In the genomic region with DNA sequence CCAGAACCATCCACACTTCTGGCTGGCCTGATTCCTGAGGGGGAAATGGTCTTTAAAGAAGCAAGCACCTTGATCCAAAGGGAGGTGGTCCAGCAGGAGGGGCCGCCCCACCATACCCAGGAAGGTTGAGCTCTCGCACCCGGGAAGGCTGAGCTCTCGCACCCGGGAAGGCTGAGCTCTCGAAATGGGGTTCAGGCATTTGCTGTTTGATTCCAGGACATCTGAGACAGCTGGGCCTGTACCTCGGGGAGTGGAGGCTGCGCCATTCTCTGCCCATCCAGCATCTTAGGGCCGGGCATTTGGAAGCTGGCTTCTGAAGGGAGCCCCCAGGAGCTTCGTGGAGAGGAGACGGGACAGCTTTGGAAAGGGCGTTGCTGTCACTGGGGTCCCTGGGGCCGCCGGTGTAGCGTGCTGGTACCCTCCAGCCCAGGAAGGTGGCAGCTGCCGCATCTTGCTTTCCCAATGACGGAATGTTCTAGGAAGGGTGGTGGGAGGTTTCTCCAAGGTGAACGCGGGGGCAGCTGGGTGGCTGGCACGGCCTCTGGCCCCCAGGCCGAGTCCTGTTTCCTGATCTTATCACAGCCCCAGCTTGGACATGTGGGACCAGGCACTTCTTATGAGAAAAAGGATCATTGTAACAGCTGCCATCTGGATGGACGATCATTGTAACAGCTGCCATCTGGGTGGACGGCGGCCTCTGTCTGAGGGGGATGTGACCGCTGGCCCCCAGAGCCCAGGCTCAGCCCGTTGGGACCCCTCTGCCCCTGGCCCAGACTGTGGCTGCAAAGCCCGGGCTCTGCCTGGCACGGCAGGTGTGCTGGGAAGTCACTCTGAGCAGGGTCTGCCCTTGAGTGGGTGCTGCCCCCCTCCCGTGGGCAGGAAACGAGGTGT, we compare ENCODE assay signal across 20 cellular contexts.
A peak's percentile ranks its signal among the peaks of the same experiment; 100 is the strongest.
DNase-seq lines count a peak whose midpoint lies in the region; ATAC-seq and TF ChIP-seq lines count a peak whose summit lies in the region.
"Had no signal": no experiment of that assay in that cellular context is flagged by ENCODE, and none has a peak within 500 bp of the region (broad histone marks: within the 10 kb centered on the region; RNA-seq: fewer than 3 reads in every experiment).

No MANE protein-coding gene starts in this region.

- H3K9ac ChIP-seq in H9 (ENCODE audit: extremely low read depth, insufficient read length, low read length), result no peak overlapping the region
- H3K9ac ChIP-seq in SK-N-SH, result no peak overlapping the region

- no peak for TF ChIP-seq RAD21 in SK-N-SH (IDR thresholded peaks at IDR 0.05; ENCODE audit: low read length)

- POLR2A ChIA-PET in SK-N-SH (lab: Yijun Ruan, JAX), result interaction anchor here (0.7 kb wide), 1 partner anchor 66 kb away, joined by 3 read pairs; no protein-coding TSS in a partner anchor

- H2BK120ac ChIP-seq in H9 (ENCODE audit: low read depth, low read length, poor library complexity, severe bottlenecking), result no peak overlapping the region

- no peaks in the 10 kb centered on the region for H3K27me3 ChIP-seq in H9 (ENCODE audit: insufficient read depth, low read length)
- H3K27me3 ChIP-seq in SK-N-SH (ENCODE audit: insufficient read depth), result no peaks in the 10 kb centered on the region
- no peaks in the 10 kb centered on the region for H3K27me3 ChIP-seq in right lobe of liver
- H3K27me3 ChIP-seq: cardiac muscle cell, pancreas had no signal

- no peak overlapping the region; the same call in 1 of the 2 replicates for H3K14ac ChIP-seq in H9 (ENCODE audit: insufficient read depth, low read length)

- H3K9me3 ChIP-seq in H9 (ENCODE audit: control insufficient read depth, low read depth, low read length) (no peaks in the 10 kb centered on the region), SK-N-SH (no peaks in the 10 kb centered on the region), right lobe of liver (no peaks in the 10 kb centered on the region)
- H3K9me3 ChIP-seq: gastrocnemius medialis, pancreas had no signal

- H3K4me3 ChIP-seq in SK-N-SH (ENCODE audit: low read depth in 2 of 2, low read length in 1 of 2) (no peak overlapping the region), right lobe of liver (no peak overlapping the region)
- H3K4me3 ChIP-seq: cardiac muscle cell, gastrocnemius medialis, pancreas had no signal

- no peak overlapping the region for H3K4me3 Mint-ChIP-seq in H9
- no peak overlapping the region for H3K4me3 Mint-ChIP-seq in T-helper 2 cell treated with Interferon-gamma antibody and Interleukin-4, amounts not matched to agents 5 μg/mL and 100 μg/mL, for 36 hours
- H3K4me3 Mint-ChIP-seq: CD4-positive, CD25-positive, alpha-beta regulatory T cell had no signal

- H2BK15ac ChIP-seq in H9 (ENCODE audit: low read depth, low read length), result no peak overlapping the region

- H2BK5ac ChIP-seq in H9 (ENCODE audit: insufficient read length, low read length), result no peak overlapping the region

- CTCF ChIA-PET in SK-N-SH (lab: Yijun Ruan, JAX), result interaction anchor here (0.8 to 1.6 kb wide), 4 partner anchors 12 to 326 kb away, joined by 3 to 8 read pairs (median 4); no protein-coding TSS in a partner anchor

- no peak overlapping the region for H3K4ac ChIP-seq in H9 (ENCODE audit: low read depth, low read length)

- H2BK20ac ChIP-seq in H9 (ENCODE audit: low read depth, low read length, poor library complexity, severe bottlenecking), result no peak overlapping the region

- no peaks in the 10 kb centered on the region for H3K27me3 Mint-ChIP-seq in H9 (ENCODE audit: low read depth)
- H3K27me3 Mint-ChIP-seq in T-helper 2 cell treated with Interferon-gamma antibody and Interleukin-4, amounts not matched to agents 5 μg/mL and 100 μg/mL, for 36 hours (ENCODE audit: low read depth), result peaks cover 11% of the 10 kb centered on the region

- no peak overlapping the region for H3K4me2 ChIP-seq in H9 (ENCODE audit: insufficient read depth, insufficient read length, low read length)
- H3K4me2 ChIP-seq in SK-N-SH, result no peak overlapping the region

- peak overlapping the region; percentile 28 to 52 (median 32); a peak in 2 of 7 replicates for H3K27ac Mint-ChIP-seq in H9
- no peak overlapping the region for H3K27ac Mint-ChIP-seq in T-helper 2 cell treated with Interferon-gamma antibody and Interleukin-4, amounts not matched to agents 5 μg/mL and 100 μg/mL, for 36 hours

- H3K9me3 Mint-ChIP-seq in H9, result peaks cover 8 to 13% of the 10 kb centered on the region in 2 experiments
- H3K9me3 Mint-ChIP-seq in T-helper 2 cell treated with Interferon-gamma antibody and Interleukin-4, amounts not matched to agents 5 μg/mL and 100 μg/mL, for 36 hours, result no peaks in the 10 kb centered on the region

- H2AK5ac ChIP-seq in H9 (ENCODE audit: insufficient read length, low read length), result no peak overlapping the region

- peaks cover 14% of the 10 kb centered on the region for H3F3A ChIP-seq in SK-N-SH (replicated peaks; ENCODE audit: insufficient read depth)

- H3K36me3 Mint-ChIP-seq in H9 (ENCODE audit: insufficient read depth in 1 of 3, low read depth in 3 of 3), result peaks cover 13 to 52% (median 35%) of the 10 kb centered on the region in 3 experiments
- H3K36me3 Mint-ChIP-seq in T-helper 2 cell treated with Interferon-gamma antibody and Interleukin-4, amounts not matched to agents 5 μg/mL and 100 μg/mL, for 36 hours (ENCODE audit: low read depth), result no peaks in the 10 kb centered on the region
- H3K36me3 Mint-ChIP-seq: CD4-positive, CD25-positive, alpha-beta regulatory T cell had no signal

- no peaks in the 10 kb centered on the region for H4K20me1 ChIP-seq in H9 (ENCODE audit: control insufficient read depth, insufficient read depth, insufficient read length)
- H4K20me1 ChIP-seq in SK-N-SH (ENCODE audit: insufficient read depth), result peaks cover 52% of the 10 kb centered on the region

- no peak overlapping the region for H4K5ac ChIP-seq in H9 (ENCODE audit: insufficient read length, low read depth, low read length)

- H3K23me2 ChIP-seq in H9 (ENCODE audit: insufficient read length, low read depth, low read length, poor library complexity, severe bottlenecking), result no peaks in the 10 kb centered on the region

- no peak overlapping the region for H3K27ac ChIP-seq in H9 (ENCODE audit: insufficient read length, low read depth, low read length)
- peak overlapping the region in 1 of 2 experiments; percentile 85; a peak in 2 of 4 replicates for H3K27ac ChIP-seq in SK-N-SH (ENCODE audit: low read depth in 2 of 2, low read length in 1 of 2)
- H3K27ac ChIP-seq in right lobe of liver, result peak overlapping the region in 1 of 3 donors; percentile 33
- H3K27ac ChIP-seq: cardiac muscle cell, gastrocnemius medialis, pancreas had no signal

- TF ChIP-seq CTCF in H9 (conservative IDR thresholded peaks at IDR 0.05) (no peak), SK-N-SH (IDR thresholded peaks at IDR 0.05) (no peak), right lobe of liver (IDR thresholded peaks at IDR 0.05) (no peak)

- H3K23ac ChIP-seq in H9 (ENCODE audit: insufficient read length, low read depth, low read length), result no peak overlapping the region

- no peaks in the 10 kb centered on the region for H3K9me2 ChIP-seq in SK-N-SH

- TF ChIP-seq EP300 in SK-N-SH (IDR thresholded peaks at IDR 0.05; ENCODE audit: borderline replicate concordance in 1 of 2, low read depth in 1 of 2, low read length in 1 of 2), result peak in 1 of 2 experiments; percentile 81; a peak in 2 of 4 replicates

- DNase-seq in H9 (no peak), SK-N-SH (peak; percentile 91), right lobe of liver (peak in 2 of 3 donors; percentile 9 to 30), retina (peak; percentile 51), occipital lobe (lab: John Stamatoyannopoulos, UW) (no peak)
- no peak for DNase-seq in T-helper 2 cell treated with Interferon-gamma antibody and Interleukin-4, amounts not matched to agents 5 μg/mL and 100 μg/mL, for 36 hours (ENCODE audit: low spot score)
- DNase-seq: activated CD4-positive, alpha-beta T cell treated with anti-CD3 and anti-CD28 coated beads, Interleukin-2, amount 50 U/mL, for 4 hours; activated gamma-delta T cell; CD4-positive, CD25-positive, alpha-beta regulatory T cell; gastrocnemius medialis; left colon; NCI-H187 treated with DMSO at 0.1 percent for 48 hours; NCI-H345; NK-92 treated with Interleukin-12 subunit alpha and Interleukin-12 subunit beta, amount 100 ng/mL, for 24 hours; stimulated activated CD8-positive, alpha-beta memory T cell treated with anti-CD3 and anti-CD28 coated beads, Interleukin-4, amount 100 ng/mL, for 48 hours had no signal

- no peak overlapping the region for H4K8ac ChIP-seq in H9 (replicated peaks; ENCODE audit: insufficient read length, low read depth, low read length)

- H3K4me1 ChIP-seq in H9 (ENCODE audit: insufficient read depth, low read length) (no peaks in the 10 kb centered on the region), SK-N-SH (ENCODE audit: control insufficient read depth in 1 of 2, insufficient read depth in 2 of 2, low read depth in 1 of 2, low read length in 1 of 2) (peaks cover 12 to 34% of the 10 kb centered on the region in 2 experiments; a peak in 3 of 4 replicates), right lobe of liver (peaks cover 0 to 85% (median 45%) of the 10 kb centered on the region in 4 donors)
- H3K4me1 ChIP-seq: gastrocnemius medialis had no signal

- no peak overlapping the region for H3K56ac ChIP-seq in H9 (ENCODE audit: insufficient read length, low read depth, low read length)

- no peak overlapping the region for H2BK12ac ChIP-seq in H9 (ENCODE audit: insufficient read length, low read depth, low read length)

- no CpG with 5 or more reads among the region's 30 CpGs for WGBS in H9 (ENCODE audit: extremely low coverage, insufficient read length, low lambda C conversion rate)
- 60% methylated on average over 1 of the region's 30 CpGs for WGBS in SK-N-SH (ENCODE audit: low lambda C conversion rate)
- WGBS in right lobe of liver (ENCODE audit: insufficient coverage, low coverage, low lambda C conversion rate, missing lambda C conversion rate), result 79% methylated on average over 8 of the region's 30 CpGs

- intact Hi-C loops in right lobe of liver (cut with DNase I), result no loop called here

- no peak overlapping the region for H4K91ac ChIP-seq in H9 (ENCODE audit: insufficient read length, low read depth, low read length)

- H3K79me1 ChIP-seq in H9 (ENCODE audit: insufficient read depth, low read depth, low read length, poor library complexity, severe bottlenecking), result peaks cover 15% of the 10 kb centered on the region

- ATAC-seq in right lobe of liver, result no peak
- no peak for ATAC-seq in GM18909 (IDR thresholded peaks at IDR 0.05; ENCODE audit: poor library complexity, unreplicated experiment)
- ATAC-seq in HG02571 (IDR thresholded peaks at IDR 0.05; ENCODE audit: unreplicated experiment), result no peak
- ATAC-seq: gastrocnemius medialis, HCT116, left colon, pancreas had no signal

- H3K79me2 ChIP-seq in H9 (ENCODE audit: insufficient read depth, low read length) (peaks cover 13% of the 10 kb centered on the region; the same call in 1 of the 2 replicates), SK-N-SH (ENCODE audit: insufficient read depth) (peaks cover 82% of the 10 kb centered on the region)

- peaks cover 15 to 17% of the 10 kb centered on the region in 2 experiments for H3K4me1 Mint-ChIP-seq in H9
- H3K4me1 Mint-ChIP-seq in T-helper 2 cell treated with Interferon-gamma antibody and Interleukin-4, amounts not matched to agents 5 μg/mL and 100 μg/mL, for 36 hours (ENCODE audit: low read depth), result peaks cover 8% of the 10 kb centered on the region

- peaks cover 4 to 13% of the 10 kb centered on the region in 2 experiments for H3K36me3 ChIP-seq in SK-N-SH (replicated peaks in 1 of 2; ENCODE audit: control insufficient read depth in 1 of 2, insufficient read depth in 2 of 2, low read length in 1 of 2)
- peaks cover 0 to 16% (median 4%) of the 10 kb centered on the region in 4 donors for H3K36me3 ChIP-seq in right lobe of liver
- H3K36me3 ChIP-seq: gastrocnemius medialis, pancreas had no signal

- TF ChIP-seq POLR2A in right lobe of liver (IDR thresholded peaks at IDR 0.05), result no peak

- H2AFZ ChIP-seq in H9 (ENCODE audit: low read length), result no peak overlapping the region
- H2AFZ ChIP-seq in SK-N-SH (ENCODE audit: low read depth), result no peak overlapping the region

- no peak overlapping the region for H3T11ph ChIP-seq in H9 (ENCODE audit: low read length)

- H3K18ac ChIP-seq in H9 (ENCODE audit: insufficient read length, low read depth, low read length), result no peak overlapping the region

Comparison
In these comparisons a context has a peak if more than half of its experiments do, and no peak if none do; other contexts are left out.
1. DNase-seq: peak in SK-N-SH (single experiment), right lobe of liver (2 of 3) and retina (single experiment); none in H9 (single experiment), T-helper 2 cell treated with Interferon-gamma antibody and Interleukin-4, amounts not matched to agents 5 μg/mL and 100 μg/mL, for 36 hours (single experiment) and occipital lobe (single experiment).